In the genomic region with DNA sequence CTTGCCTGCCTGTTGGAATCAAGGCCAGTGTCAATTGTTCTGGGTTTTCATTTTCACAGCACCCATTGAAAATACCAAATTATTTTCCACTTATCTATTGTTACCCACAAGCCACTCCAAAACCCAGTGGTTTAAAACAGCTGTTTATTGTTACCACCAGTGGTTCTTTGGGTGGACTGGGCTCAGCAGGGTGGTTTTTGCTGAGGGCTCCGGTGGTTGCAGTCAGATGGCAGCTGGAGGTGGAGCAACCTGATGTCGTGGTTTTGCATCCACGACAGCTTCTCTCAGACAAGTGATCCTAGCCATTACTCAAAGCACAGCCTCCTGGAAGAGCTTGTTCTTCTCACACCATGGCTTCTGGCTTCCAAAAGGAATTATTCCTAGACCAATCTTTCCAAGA, we compare ENCODE assay signal across 33 cellular contexts.
"Had no signal": no experiment of that assay in that cellular context is flagged by ENCODE, and none has a peak within 500 bp of the region (broad histone marks: within the 10 kb centered on the region; RNA-seq: fewer than 3 reads in every experiment).

No MANE protein-coding gene starts in this region.

- H3K36me3 ChIP-seq: SJCRH30 had no signal

- H2AFZ ChIP-seq: PC-9 had no signal

- H3K4me2 ChIP-seq: PC-9 had no signal

- H3K9me3 ChIP-seq: SJCRH30 had no signal

- H3K4me3 ChIP-seq: PC-9, SJCRH30, SK-N-MC had no signal

- H3K27me3 ChIP-seq: SJCRH30 had no signal

- DNase-seq: Karpas-422, MM.1S, NCI-H1048, NCI-H1092 treated with DMSO at 0.1 percent for 48 hours, NCI-H1105 treated with DMSO at 0.1 percent for 48 hours, NCI-H1417, NCI-H1436, NCI-H146, NCI-H1694, NCI-H187, NCI-H1930, NCI-H2029 treated with DMSO at 0.1 percent for 48 hours, NCI-H2081 treated with DMSO at 0.1 percent for 48 hours, NCI-H2107, NCI-H2171, NCI-H226, NCI-H446 treated with DMSO at 0.1 percent for 48 hours, NCI-H510A, NCI-H524, NCI-H526, NCI-H69, NCI-H748 treated with DMSO at 0.1 percent for 48 hours, NCI-H82, PC-9, SHP77, SIG-M5, SJCRH30 had no signal

- FAIRE-seq: RCC 7860 had no signal

- H3K4me1 ChIP-seq: SJCRH30 had no signal

- ATAC-seq: Panc1, Right ventricle myocardium inferior, SK-N-SH treated with all-trans-retinoic acid at 6 μM for 48 hours had no signal

- H3K27ac ChIP-seq: PC-9, RWPE1, SJCRH30, SK-N-MC had no signal
